Comparison of ENCODE assay signal across 26 cellular contexts in genomic region chr1:162916407-162916806, GRCh38. TPM values are rescaled to one million over a fixed set of nuclear protein-coding genes. Genes with fewer than 3 reads are reported as not detected.
DNase-seq lines count a peak whose midpoint lies in the region; ATAC-seq, FAIRE-seq and TF ChIP-seq lines count a peak whose summit lies in the region.
"Had no signal": no experiment of that assay in that cellular context is flagged by ENCODE, and none has a peak within 500 bp of the region (broad histone marks: within the 10 kb centered on the region; RNA-seq: fewer than 3 reads in every experiment).

No MANE protein-coding gene starts in this region.

- H3K9me3 Mint-ChIP-seq in HFFc6 (peaks cover 27% of the 10 kb centered on the region), nephron progenitor cell (peaks cover 55% of the 10 kb centered on the region)

- TF ChIP-seq CTCF in HFFc6 (IDR thresholded peaks at IDR 0.05): no peak
- no peak for TF ChIP-seq CTCF in fibroblast of mammary gland (conservative IDR thresholded peaks at IDR 0.05; ENCODE audit: control insufficient read depth, insufficient read depth, low read depth, low read length)
- TF ChIP-seq CTCF in nephron progenitor cell (IDR thresholded peaks at IDR 0.05): no peak

- no peak for ATAC-seq in HG02973 (IDR thresholded peaks at IDR 0.05; ENCODE audit: unreplicated experiment)
- ATAC-seq: activated T-helper 17 cell treated with anti-CD3 and anti-CD28 coated beads, Interleukin-2, amount 50 U/mL, for 72 hours; naive thymus-derived CD8-positive, alpha-beta T cell had no signal

- peak overlapping the region; percentile 74 for H3K27ac Mint-ChIP-seq in HFFc6
- H3K27ac Mint-ChIP-seq in nephron progenitor cell: no peak overlapping the region
- H3K27ac Mint-ChIP-seq: activated naive CD8-positive, alpha-beta T cell treated with anti-CD3 and anti-CD28 coated beads for 36 hours; activated T-helper 17 cell treated with anti-CD3 and anti-CD28 coated beads, Interleukin-2, amount 50 U/mL, for 72 hours; memory B cell had no signal

- H3K4me3 Mint-ChIP-seq in HFFc6: peak overlapping the region; percentile 26
- H3K4me3 Mint-ChIP-seq in nephron progenitor cell: no peak overlapping the region
- H3K4me3 Mint-ChIP-seq: activated naive CD8-positive, alpha-beta T cell treated with anti-CD3 and anti-CD28 coated beads for 36 hours; activated T-helper 17 cell treated with anti-CD3 and anti-CD28 coated beads, Interleukin-2, amount 50 U/mL, for 72 hours; memory B cell; naive thymus-derived CD8-positive, alpha-beta T cell had no signal

- peaks cover 25% of the 10 kb centered on the region for H3K36me3 Mint-ChIP-seq in HFFc6 (ENCODE audit: low read depth)
- peaks cover 14% of the 10 kb centered on the region for H3K36me3 Mint-ChIP-seq in nephron progenitor cell (ENCODE audit: low read depth)
- H3K36me3 Mint-ChIP-seq: activated naive CD8-positive, alpha-beta T cell treated with anti-CD3 and anti-CD28 coated beads for 36 hours; memory B cell had no signal

- peak; percentile 48 for DNase-seq in HFFc6
- peak; percentile 15 for DNase-seq in astrocyte of the hippocampus (ENCODE audit: low read depth, low spot score)
- DNase-seq in fibroblast of mammary gland (ENCODE audit: low read depth): peak; percentile 69
- DNase-seq in GM19239 (ENCODE audit: insufficient read length, low spot score): no peak
- no peak for DNase-seq in NCI-H1105 (lab: John Stamatoyannopoulos, UW)
- no peak for DNase-seq in nephron progenitor cell
- DNase-seq: activated CD4-positive, alpha-beta T cell treated with anti-CD3 and anti-CD28 coated beads for 48 hours; activated naive CD8-positive, alpha-beta T cell treated with anti-CD3 and anti-CD28 coated beads for 36 hours; caudate nucleus; effector CD8-positive, alpha-beta T cell; GDM1; kidney glomerular epithelial cell; naive thymus-derived CD8-positive, alpha-beta T cell; NCI-H187 treated with DMSO at 0.1 percent for 48 hours; NCI-H446; NK-92 treated with Interleukin-12 subunit alpha and Interleukin-12 subunit beta, amount 100 ng/mL, for 24 hours; stimulated activated CD4-positive, alpha-beta T cell treated with anti-CD3 and anti-CD28 coated beads, Interleukin-1b, Interleukin-23, amount 100 ng/mL, for 48 hours; stimulated activated naive CD4-positive, alpha-beta T cell treated with Interleukin-2 at 50 U/mL for 16 hours; SW 1271; transverse colon had no signal

- no peak for FAIRE-seq in GM19239 (lab: Jason Lieb, UNC)
- FAIRE-seq: GM12892, TTC549 had no signal

- peaks cover 17% of the 10 kb centered on the region for H3K4me1 Mint-ChIP-seq in HFFc6 (ENCODE audit: low read depth)
- H3K4me1 Mint-ChIP-seq in nephron progenitor cell: peaks cover 37% of the 10 kb centered on the region
- H3K4me1 Mint-ChIP-seq: activated naive CD8-positive, alpha-beta T cell treated with anti-CD3 and anti-CD28 coated beads for 36 hours; activated T-helper 17 cell treated with anti-CD3 and anti-CD28 coated beads, Interleukin-2, amount 50 U/mL, for 72 hours; memory B cell had no signal

- no peaks in the 10 kb centered on the region for H3K27me3 Mint-ChIP-seq in HFFc6 (ENCODE audit: insufficient read depth)
- H3K27me3 Mint-ChIP-seq in nephron progenitor cell (ENCODE audit: low read depth, poor library complexity): peaks cover 7% of the 10 kb centered on the region

- H3K4me3 ChIP-seq in fibroblast of mammary gland (ENCODE audit: control insufficient read depth, low read depth, low read length): no peak overlapping the region
- H3K4me3 ChIP-seq: BLaER1, transverse colon had no signal

RNA-seq across cellular contexts. Expression of gene CCDC190, which starts 55.4 kb away (rescaled TPM):
- total RNA-seq in HFFc6 (2021; fragmentation: NEBNext Ultra II Directional; extraction: Animal tissue kit (Norgen Biotek cat#: 25700)): under 1 TPM in 3 of 6 experiments, not detected in 3; 0.07 to 0.21 (median 0.14) TPM
- total RNA-seq: activated naive CD8-positive, alpha-beta T cell treated with anti-CD3 and anti-CD28 coated beads for 36 hours; activated T-helper 17 cell treated with anti-CD3 and anti-CD28 coated beads, Interleukin-2, amount 50 U/mL, for 72 hours; naive thymus-derived CD8-positive, alpha-beta T cell; transverse colon had no signal

Comparison
In these comparisons a context has a peak if more than half of its experiments do, and no peak if none do; other contexts are left out.
1. DNase-seq: peak in HFFc6 (single experiment), astrocyte of the hippocampus (single experiment) and fibroblast of mammary gland (single experiment); none in GM19239 (single experiment), NCI-H1105 (single experiment) and nephron progenitor cell (single experiment).